ENCODE assay signal across 8 cellular contexts in genomic region chr12:6062427-6063378, GRCh38.
DNase-seq lines count a peak whose midpoint lies in the region; ATAC-seq and TF ChIP-seq lines count a peak whose summit lies in the region.

No MANE protein-coding gene starts in this region.

- H3K36me3 Mint-ChIP-seq in natural killer cell treated with Interleukin-12 subunit alpha and Interleukin-12 subunit beta and Interleukin-15 and Interleukin-18, amount 100 ng/mL, for 72 hours: no peaks in the 10 kb centered on the region

- peak; percentile 97 for TF ChIP-seq CTCF in 22Rv1 (IDR thresholded peaks at IDR 0.05)
- TF ChIP-seq CTCF in GM12874 (IDR thresholded peaks at IDR 0.05; ENCODE audit: insufficient read depth, low read depth, low read length): peak; percentile 96
- peak; percentile 75 to 91 for TF ChIP-seq CTCF in suprapubic skin (IDR thresholded peaks at IDR 0.05)

- no peak for TF ChIP-seq EP300 in suprapubic skin (IDR thresholded peaks at IDR 0.05)

- H3K4me1 Mint-ChIP-seq in natural killer cell treated with Interleukin-12 subunit alpha and Interleukin-12 subunit beta and Interleukin-15 and Interleukin-18, amount 100 ng/mL, for 72 hours (ENCODE audit: low read depth in 2 of 2): peaks cover 0 to 6% of the 10 kb centered on the region in 2 donors

- ATAC-seq in esophagus mucosa: peak; percentile 46
- ATAC-seq in natural killer cell treated with Interleukin-12 subunit alpha and Interleukin-12 subunit beta and Interleukin-15 and Interleukin-18, amount 100 ng/mL, for 72 hours: peak; percentile 62 to 70
- no peak for ATAC-seq in GM18858 (IDR thresholded peaks at IDR 0.05; ENCODE audit: unreplicated experiment)

- no peaks in the 10 kb centered on the region for H3K9me3 Mint-ChIP-seq in natural killer cell treated with Interleukin-12 subunit alpha and Interleukin-12 subunit beta and Interleukin-15 and Interleukin-18, amount 100 ng/mL, for 72 hours

- H3K27me3 ChIP-seq in suprapubic skin: no peaks in the 10 kb centered on the region

- H3K27me3 Mint-ChIP-seq in natural killer cell treated with Interleukin-12 subunit alpha and Interleukin-12 subunit beta and Interleukin-15 and Interleukin-18, amount 100 ng/mL, for 72 hours: peaks cover 19% of the 10 kb centered on the region in 2 donors

- DNase-seq in NCI-H510A treated with DMSO at 0.1 percent for 48 hours (lab: John Stamatoyannopoulos, UW) (peak; percentile 49), suprapubic skin (ENCODE audit: low spot score in 2 of 2) (no peak)
- peak; percentile 72 for DNase-seq in activated CD8-positive, alpha-beta memory T cell treated with anti-CD3 and anti-CD28 coated beads, Interleukin-2, amount 50 U/mL, for 4 hours
- DNase-seq in natural killer cell treated with Interleukin-12 subunit alpha and Interleukin-12 subunit beta and Interleukin-15 and Interleukin-18, amount 100 ng/mL, for 72 hours (ENCODE audit: low spot score): no peak

- H3K9me3 ChIP-seq in suprapubic skin: no peaks in the 10 kb centered on the region

- H3K4me3 Mint-ChIP-seq in natural killer cell treated with Interleukin-12 subunit alpha and Interleukin-12 subunit beta and Interleukin-15 and Interleukin-18, amount 100 ng/mL, for 72 hours: no peak overlapping the region

- peaks cover 24% of the 10 kb centered on the region for H3K4me1 ChIP-seq in suprapubic skin

- H3K4me3 ChIP-seq in suprapubic skin: no peak overlapping the region

- no peaks in the 10 kb centered on the region for H3K36me3 ChIP-seq in suprapubic skin

- WGBS in suprapubic skin: 68% methylated on average over 16 of the region's 16 CpGs

- TF ChIP-seq POLR2A in suprapubic skin (IDR thresholded peaks at IDR 0.05): no peak

- H3K27ac Mint-ChIP-seq in natural killer cell treated with Interleukin-12 subunit alpha and Interleukin-12 subunit beta and Interleukin-15 and Interleukin-18, amount 100 ng/mL, for 72 hours: no peak overlapping the region

- H3K27ac ChIP-seq in 22Rv1 (no peak overlapping the region), suprapubic skin (no peak overlapping the region)

Comparison
In these comparisons a context has a peak if more than half of its experiments do, and no peak if none do; other contexts are left out.
1. DNase-seq: peak in NCI-H510A treated with DMSO at 0.1 percent for 48 hours (single experiment) and activated CD8-positive, alpha-beta memory T cell treated with anti-CD3 and anti-CD28 coated beads, Interleukin-2, amount 50 U/mL, for 4 hours (single experiment); none in natural killer cell treated with Interleukin-12 subunit alpha and Interleukin-12 subunit beta and Interleukin-15 and Interleukin-18, amount 100 ng/mL, for 72 hours (single experiment) and suprapubic skin (0 of 2).
2. Peak in every context shown above with its lines, with median percentiles within 50 percentile points of each other: CTCF ChIP-seq.